Comparison of ENCODE assay signal across 20 cellular contexts in genomic region chrX:115329282-115329681, GRCh38. TPM values are rescaled to one million over a fixed set of nuclear protein-coding genes. Genes with fewer than 3 reads are reported as not detected.
"Had no signal": no experiment of that assay in that cellular context is flagged by ENCODE, and none has a peak within 500 bp of the region (broad histone marks: within the 10 kb centered on the region; RNA-seq: fewer than 3 reads in every experiment).

No MANE protein-coding gene starts in this region.

RNA-seq across cellular contexts. Expression of gene LUZP4, which starts 39.8 kb away (rescaled TPM):
- total RNA-seq: activated naive CD4-positive, alpha-beta T cell treated with anti-CD3 and anti-CD28 coated beads for 36 hours; activated naive CD4-positive, alpha-beta T cell treated with anti-CD3 and anti-CD28 coated beads, Interleukin-2, amount 50 U/mL, for 72 hours; activated naive CD8-positive, alpha-beta T cell treated with anti-CD3 and anti-CD28 coated beads for 36 hours; activated naive CD8-positive, alpha-beta T cell treated with anti-CD3 and anti-CD28 coated beads, Interleukin-2, amount 10 ng/mL, durations not matched to agents 7 days and 5 days; activated T-cell treated with anti-CD3 and anti-CD28 coated beads, Interleukin-2, amount 50 U/mL, for 4 hours; activated T-cell treated with anti-CD3 and anti-CD28 coated beads, Interleukin-2, amount 50 U/mL, for 72 hours; activated T-helper 1 cell treated with anti-CD3 and anti-CD28 coated beads, Interleukin-12 subunit alpha, Interleukin-12 subunit beta, Interleukin-2, Interleukin-4 antibody, amounts not matched to agents 30 ng/mL and 10 ng/mL and 1 ng/mL, durations not matched to agents 14 hours and 24 hours and 36 hours; activated T-helper 17 cell treated with anti-CD3 and anti-CD28 coated beads, Interleukin-2, amount 50 U/mL, for 72 hours; activated T-helper 2 cell treated with anti-CD3 and anti-CD28 coated beads, Interferon-gamma antibody, Interleukin-2, Interleukin-4, amounts not matched to agents 10 μg/mL and 5 μg/mL and 100 μg/mL, durations not matched to agents 14 hours and 24 hours and 36 hours; adrenal gland; aorta; ascending aorta; astrocyte; body of pancreas; breast epithelium; bronchial epithelial cell; cardiac muscle cell; cardiac septum; cerebellum; chondrocyte had no signal
